In the genomic region with DNA sequence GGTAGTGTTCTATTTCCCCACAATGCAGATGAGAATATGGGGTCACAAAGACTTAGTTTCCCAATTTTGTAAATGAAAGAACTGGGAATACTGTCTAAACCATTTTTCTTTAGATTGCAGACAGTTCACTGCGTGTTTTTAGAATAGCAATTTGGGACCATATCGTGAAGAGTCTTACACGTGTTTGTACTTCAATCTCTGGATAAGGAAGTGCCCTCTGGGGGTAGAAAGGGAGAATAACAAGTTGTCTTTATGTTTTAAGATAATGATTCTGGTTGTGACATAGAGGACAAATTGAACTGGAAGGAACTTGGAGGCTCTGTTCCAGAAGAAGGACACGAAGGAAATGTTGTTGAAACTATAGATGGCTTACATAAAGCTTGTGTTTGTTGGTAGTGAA, we compare ENCODE assay signal across 1 cellular context.
TF ChIP-seq lines count a peak whose summit lies in the region.

No MANE protein-coding gene starts in this region.

TF ChIP-seq in WTC11, 78 proteins besides CTCF, POLR2A, EP300 and RAD21 (continued from another document):
- TF ChIP-seq ATF6 (CRISPR knock-in tag; IDR thresholded peaks at IDR 0.05): no peak
- TF ChIP-seq E2F4 (CRISPR knock-in tag; IDR thresholded peaks at IDR 0.05; ENCODE audit: borderline replicate concordance, low read depth): no peak
- TF ChIP-seq, protein P1, sequence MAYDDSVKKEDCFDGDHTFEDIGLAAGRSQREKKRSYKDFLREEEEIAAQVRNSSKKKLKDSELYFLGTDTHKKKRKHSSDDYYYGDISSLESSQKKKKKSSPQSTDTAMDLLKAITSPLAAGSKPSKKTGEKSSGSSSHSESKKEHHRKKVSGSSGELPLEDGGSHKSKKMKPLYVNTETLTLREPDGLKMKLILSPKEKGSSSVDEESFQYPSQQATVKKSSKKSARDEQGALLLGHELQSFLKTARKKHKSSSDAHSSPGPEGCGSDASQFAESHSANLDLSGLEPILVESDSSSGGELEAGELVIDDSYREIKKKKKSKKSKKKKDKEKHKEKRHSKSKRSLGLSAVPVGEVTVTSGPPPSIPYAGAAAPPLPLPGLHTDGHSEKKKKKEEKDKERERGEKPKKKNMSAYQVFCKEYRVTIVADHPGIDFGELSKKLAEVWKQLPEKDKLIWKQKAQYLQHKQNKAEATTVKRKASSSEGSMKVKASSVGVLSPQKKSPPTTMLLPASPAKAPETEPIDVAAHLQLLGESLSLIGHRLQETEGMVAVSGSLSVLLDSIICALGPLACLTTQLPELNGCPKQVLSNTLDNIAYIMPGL (CRISPR knock-in tag; IDR thresholded peaks at IDR 0.05): no peak
- no peak for TF ChIP-seq MXD4 (CRISPR knock-in tag; IDR thresholded peaks at IDR 0.05; ENCODE audit: borderline replicate concordance)
- TF ChIP-seq FOXP1 (CRISPR knock-in tag; IDR thresholded peaks at IDR 0.05; ENCODE audit: borderline replicate concordance): no peak
- TF ChIP-seq CBFB (CRISPR knock-in tag; IDR thresholded peaks at IDR 0.05; ENCODE audit: low read depth): no peak
- TF ChIP-seq EMX1 (CRISPR knock-in tag; IDR thresholded peaks at IDR 0.05): no peak
- TF ChIP-seq TEAD4 (CRISPR knock-in tag; IDR thresholded peaks at IDR 0.05): no peak
- no peak for TF ChIP-seq MYBL2 (CRISPR knock-in tag; IDR thresholded peaks at IDR 0.05)
- TF ChIP-seq NFATC4 (CRISPR knock-in tag; IDR thresholded peaks at IDR 0.05): no peak
- TF ChIP-seq E2F5 (CRISPR knock-in tag; IDR thresholded peaks at IDR 0.05): no peak
- no peak for TF ChIP-seq CREB1 (CRISPR knock-in tag; IDR thresholded peaks at IDR 0.05)
- no peak for TF ChIP-seq ATF2 (CRISPR knock-in tag; IDR thresholded peaks at IDR 0.05; ENCODE audit: borderline replicate concordance, low read depth)
- no peak for TF ChIP-seq KAT7 (CRISPR knock-in tag; IDR thresholded peaks at IDR 0.05; ENCODE audit: borderline replicate concordance)
- no peak for TF ChIP-seq ZNF219 (CRISPR knock-in tag; IDR thresholded peaks at IDR 0.05; ENCODE audit: borderline replicate concordance)
- TF ChIP-seq ZNF232 (CRISPR knock-in tag; IDR thresholded peaks at IDR 0.05): no peak
